ENCODE assay signal across 18 cellular contexts in the genomic region with DNA sequence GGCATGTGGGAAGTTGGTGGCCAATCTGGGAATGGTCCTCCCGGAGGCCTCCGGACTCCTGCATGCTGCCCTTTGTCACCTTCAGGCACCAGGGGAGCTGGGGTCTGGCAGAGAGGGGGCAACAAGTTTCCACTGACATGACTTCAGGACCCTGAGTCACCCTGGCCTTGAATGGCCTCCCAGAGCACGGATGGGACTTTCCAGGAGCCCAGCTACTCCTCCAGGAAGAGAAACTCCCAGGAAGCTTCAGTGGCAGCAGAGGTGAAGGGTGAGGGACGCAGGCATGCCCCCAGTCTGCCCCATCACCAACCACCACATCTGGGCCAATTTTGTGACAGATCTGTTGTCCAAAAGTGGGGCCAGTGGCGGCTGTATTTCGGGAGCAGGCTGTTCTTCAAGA. TPM values are rescaled to one million over a fixed set of nuclear protein-coding genes. Genes with fewer than 3 reads are reported as not detected.
DNase-seq lines count a peak whose midpoint lies in the region; ATAC-seq and TF ChIP-seq lines count a peak whose summit lies in the region.
"Had no signal": no experiment of that assay in that cellular context is flagged by ENCODE, and none has a peak within 500 bp of the region (broad histone marks: within the 10 kb centered on the region; RNA-seq: fewer than 3 reads in every experiment).

No MANE protein-coding gene starts in this region.

- H3K9ac ChIP-seq in GM23248: peak overlapping the region; percentile 69

- peaks cover 43% of the 10 kb centered on the region for H3K4me1 Mint-ChIP-seq in chondrocyte (ENCODE audit: low read depth)
- H3K4me1 Mint-ChIP-seq: B cell had no signal

- no peaks in the 10 kb centered on the region for H4K20me1 ChIP-seq in GM23248 (ENCODE audit: insufficient read depth)

- no peak for TF ChIP-seq POLR2A in stomach (IDR thresholded peaks at IDR 0.05)

- H3K36me3 ChIP-seq in GM23248 (ENCODE audit: low read depth): no peaks in the 10 kb centered on the region
- H3K36me3 ChIP-seq in lower lobe of right lung: peaks cover 51% of the 10 kb centered on the region
- peaks cover 32 to 63% (median 40%) of the 10 kb centered on the region in 4 donors for H3K36me3 ChIP-seq in stomach

- H3K9me3 ChIP-seq in GM23248 (ENCODE audit: low read depth) (no peaks in the 10 kb centered on the region), lower lobe of right lung (no peaks in the 10 kb centered on the region), stomach (no peaks in the 10 kb centered on the region)

- TF ChIP-seq CTCF in chondrocyte (IDR thresholded peaks at IDR 0.05): no peak
- no peak for TF ChIP-seq CTCF in lower lobe of right lung (IDR thresholded peaks at IDR 0.05)
- TF ChIP-seq CTCF in stomach (IDR thresholded peaks at IDR 0.05): no peak

- peaks cover 49% of the 10 kb centered on the region for H3F3A ChIP-seq in GM23248 (ENCODE audit: insufficient read depth)

- H3K27me3 ChIP-seq in GM23248 (replicated peaks; ENCODE audit: insufficient read depth): no peaks in the 10 kb centered on the region
- H3K27me3 ChIP-seq in lower lobe of right lung (ENCODE audit: low read depth): no peaks in the 10 kb centered on the region
- no peaks in the 10 kb centered on the region for H3K27me3 ChIP-seq in stomach

- H3K4me3 ChIP-seq in GM23248: no peak overlapping the region
- no peak overlapping the region for H3K4me3 ChIP-seq in lower lobe of right lung
- no peak overlapping the region for H3K4me3 ChIP-seq in stomach

- intact Hi-C loops in lower lobe of right lung (cut with DNase I) (no loop called here), stomach (cut with DNase I; ENCODE audit: low total_unique reads) (no loop called here)

- peaks cover 49% of the 10 kb centered on the region for H3K79me2 ChIP-seq in GM23248 (ENCODE audit: insufficient read depth)

- in situ Hi-C loops in GM23248 (cut with MboI): no loop called here

- H3K9me3 Mint-ChIP-seq in chondrocyte (ENCODE audit: low read depth): no peaks in the 10 kb centered on the region
- H3K9me3 Mint-ChIP-seq: neural crest cell had no signal

- H3K27me3 Mint-ChIP-seq in chondrocyte (ENCODE audit: low read depth): no peaks in the 10 kb centered on the region
- H3K27me3 Mint-ChIP-seq: activated naive CD8-positive, alpha-beta T cell; B cell had no signal

- H3K36me3 Mint-ChIP-seq in chondrocyte (ENCODE audit: low read depth): peaks cover 19% of the 10 kb centered on the region

- ATAC-seq in lower lobe of right lung: no peak

- H3K27ac Mint-ChIP-seq in chondrocyte (ENCODE audit: unreplicated experiment): peak overlapping the region; percentile 99
- H3K27ac Mint-ChIP-seq: activated naive CD8-positive, alpha-beta T cell; B cell had no signal

- H3K4me1 ChIP-seq in GM23248 (ENCODE audit: insufficient read depth): peaks cover 48% of the 10 kb centered on the region
- H3K4me1 ChIP-seq in lower lobe of right lung: peaks cover 51% of the 10 kb centered on the region
- peaks cover 34 to 66% (median 47%) of the 10 kb centered on the region in 4 donors for H3K4me1 ChIP-seq in stomach

- H3K4me2 ChIP-seq in GM23248 (ENCODE audit: unreplicated experiment): peak overlapping the region; percentile 62

- peak; percentile 62 for DNase-seq in GM23248
- no peak for DNase-seq in chondrocyte (ENCODE audit: low spot score)
- DNase-seq in lower lobe of right lung: no peak
- no peak for DNase-seq in stomach
- no peak for DNase-seq in pons (ENCODE audit: low spot score)
- no peak for DNase-seq in NCI-H1048 (lab: John Stamatoyannopoulos, UW)
- DNase-seq in COLO668 (lab: John Stamatoyannopoulos, UW; ENCODE audit: unreplicated experiment): no peak
- no peak for DNase-seq in activated effector memory CD4-positive, alpha-beta T cell treated with anti-CD3 and anti-CD28 coated beads, Interleukin-2, amount 50 U/mL, for 16 hours
- DNase-seq: cortex of kidney; DND-41; KBM-7; NCI-H187; NCI-H526; SIG-M5; stimulated activated CD4-positive, alpha-beta T cell treated with anti-CD3 and anti-CD28 coated beads, Interleukin-15, amount 100 ng/mL, for 24 hours had no signal

- 57 to 58% methylated on average over 6 of the region's 6 CpGs for WGBS in GM23248 (ENCODE audit: low coverage in 1 of 2, low lambda C conversion rate in 2 of 2, missing lambda C conversion rate in 2 of 2), 2 experiments
- WGBS in stomach, 5 donors: 64 to 85% (median 75%) methylated on average over 4 to 6 of the region's 6 CpGs

- H2AFZ ChIP-seq in GM23248: no peak overlapping the region

- TF ChIP-seq EP300 in stomach (IDR thresholded peaks at IDR 0.05): no peak

- H3K9me2 ChIP-seq in GM23248 (ENCODE audit: insufficient read depth): no peaks in the 10 kb centered on the region

- H3K27ac ChIP-seq in GM23248 (peak overlapping the region; percentile 93), lower lobe of right lung (peak overlapping the region; percentile 62), stomach (peak overlapping the region; percentile 17 to 86 (median 70))

- no peak overlapping the region for H3K4me3 Mint-ChIP-seq in chondrocyte (ENCODE audit: unreplicated experiment)
- H3K4me3 Mint-ChIP-seq: activated naive CD8-positive, alpha-beta T cell; B cell; neural crest cell had no signal

RNA-seq across cellular contexts. Expression of a gene that starts 55.9 kb away (rescaled TPM):
- 18.6 and 19.3 TPM in 2 replicates for total RNA-seq in GM23248 (2014; rRNA removed; shearing (Covaris generic))
- polyA plus RNA-seq in GM23248 (2016; fragmentation: Nextera tagmentation; extraction: Ambion mirVana): 117 and 118 TPM in 2 replicates
- 114 to 136 TPM (median 128 TPM) in 3 replicates for total RNA-seq in chondrocyte
- 159 TPM for total RNA-seq in lower lobe of right lung
- 10 to 100 TPM; 47.0 to 82.1 (median 65.3) TPM for total RNA-seq in stomach
- 10 to 100 TPM; 24.7 to 31.9 (median 25.7) TPM for polyA plus RNA-seq in stomach

RNA-seq across cellular contexts. Expression of a gene that starts 58.1 kb away (rescaled TPM):
- 5.3 and 5.8 TPM in 2 replicates for total RNA-seq in GM23248 (2014; rRNA removed; shearing (Covaris generic))
- polyA plus RNA-seq in GM23248 (2016; fragmentation: Nextera tagmentation; extraction: Ambion mirVana) (3.9 and 4.5 TPM in 2 replicates), stomach (10 to 100 TPM in 1 of 3 donors, 1 to 10 TPM in 2; 5.8 to 10.3 (median 8.3) TPM)
- total RNA-seq in chondrocyte (61.6 to 86.7 TPM (median 61.8 TPM) in 3 replicates), lower lobe of right lung (23.7 TPM), stomach (10 to 100 TPM; 10.8 to 95.0 (median 35.1) TPM)
